18 cellular contexts compared by ENCODE assay signal in genomic region chr16:85481206-85481605, GRCh38.
DNase-seq lines count a peak whose midpoint lies in the region; ATAC-seq, FAIRE-seq and TF ChIP-seq lines count a peak whose summit lies in the region.
"Had no signal": no experiment of that assay in that cellular context is flagged by ENCODE, and none has a peak within 500 bp of the region (broad histone marks: within the 10 kb centered on the region; RNA-seq: fewer than 3 reads in every experiment).

No MANE protein-coding gene starts in this region.

- peaks cover 47 to 96% (median 93%) of the 10 kb centered on the region in 10 experiments for H3K4me1 ChIP-seq in BLaER1 treated with 17β-estradiol and CSF1 and Interleukin-3, amounts not matched to agents 10 nM and 100 nM
- H3K4me1 ChIP-seq in PC-9 (replicated peaks; ENCODE audit: insufficient read depth): peaks cover 22% of the 10 kb centered on the region
- H3K4me1 ChIP-seq in H1 (replicated peaks in 1 of 4; ENCODE audit: control insufficient read depth in 3 of 4, insufficient read depth in 4 of 4, low read length in 3 of 4): peaks cover 0 to 4% (median 0%) of the 10 kb centered on the region in 4 experiments; a peak in 3 of 7 replicates
- H3K4me1 ChIP-seq in gastrocnemius medialis: no peaks in the 10 kb centered on the region

- no peaks in the 10 kb centered on the region for H3K36me3 ChIP-seq in BLaER1 treated with 17β-estradiol and CSF1 and Interleukin-3, amounts not matched to agents 10 nM and 100 nM
- H3K36me3 ChIP-seq in PC-9 (ENCODE audit: low read depth) (no peaks in the 10 kb centered on the region), H1 (ENCODE audit: control insufficient read depth in 2 of 4, insufficient read depth in 4 of 4, low read length in 3 of 4) (no peaks in the 10 kb centered on the region), gastrocnemius medialis (no peaks in the 10 kb centered on the region)
- H3K36me3 ChIP-seq: SJSA1 had no signal

- no peaks in the 10 kb centered on the region for H3K79me2 ChIP-seq in PC-9 (ENCODE audit: low read depth)
- H3K79me2 ChIP-seq in H1 (ENCODE audit: control insufficient read depth in 1 of 2, insufficient read depth in 2 of 2, low read length in 2 of 2): no peaks in the 10 kb centered on the region

- H2BK12ac ChIP-seq in H1 (ENCODE audit: low read depth, low read length): no peak overlapping the region

- no peak for TF ChIP-seq EP300 in H1 (IDR thresholded peaks at IDR 0.05; ENCODE audit: borderline replicate concordance in 1 of 2, low read depth in 2 of 2, low read length in 2 of 2)

- H2BK120ac ChIP-seq in H1 (replicated peaks; ENCODE audit: low read depth, low read length): no peak overlapping the region

- H3K23ac ChIP-seq in H1 (ENCODE audit: insufficient read length): no peak overlapping the region

- intact Hi-C loops in PC-9 (cut with micrococcal nuclease; ENCODE audit: unreplicated experiment): no loop called here
- intact Hi-C loops in gastrocnemius medialis (cut with DNase I; ENCODE audit: low total_unique reads): no loop called here
- intact Hi-C loops in Right ventricle myocardium inferior (cut with DNase I): no loop called here

- H3K56ac ChIP-seq in H1 (replicated peaks; ENCODE audit: insufficient read length, low read depth, low read length): no peak overlapping the region

- H4K91ac ChIP-seq in H1 (replicated peaks; ENCODE audit: insufficient read length, low read length): no peak overlapping the region

- peak overlapping the region in 8 of 11 experiments; percentile 54 to 82 (median 72); a peak in 14 of 22 replicates for H3K9ac ChIP-seq in BLaER1 treated with 17β-estradiol and CSF1 and Interleukin-3, amounts not matched to agents 10 nM and 100 nM
- no peak overlapping the region for H3K9ac ChIP-seq in H1 (replicated peaks in 1 of 4; ENCODE audit: extremely low read depth in 1 of 4, low read depth in 3 of 4, low read length in 3 of 4)
- H3K9ac ChIP-seq: KMS-11 had no signal

- H2AFZ ChIP-seq in PC-9: no peak overlapping the region
- no peak overlapping the region for H2AFZ ChIP-seq in H1 (ENCODE audit: low read length)

- H3K79me1 ChIP-seq in H1 (ENCODE audit: low read depth, low read length): no peaks in the 10 kb centered on the region

- H3K23me2 ChIP-seq in H1 (ENCODE audit: low read depth, low read length): no peaks in the 10 kb centered on the region

- no peak overlapping the region for H4K8ac ChIP-seq in H1 (ENCODE audit: extremely low read depth, insufficient read depth, low read length)

- no TSS peak for BruUV-seq in PC-9 (replicated peaks; lab: Mats Ljungman, UMichigan)

- ATAC-seq in gastrocnemius medialis (no peak), Right ventricle myocardium inferior (no peak), HG03571 (IDR thresholded peaks at IDR 0.05; ENCODE audit: unreplicated experiment) (no peak)

- peak overlapping the region; percentile 32 for H3K4ac ChIP-seq in H1 (replicated peaks; ENCODE audit: insufficient read length, low read depth, low read length)

- H2BK5ac ChIP-seq in H1 (ENCODE audit: low read depth, low read length): no peak overlapping the region

- peak overlapping the region in 8 of 11 experiments; percentile 54 to 88 (median 76); a peak in 15 of 22 replicates for H3K27ac ChIP-seq in BLaER1 treated with 17β-estradiol and CSF1 and Interleukin-3, amounts not matched to agents 10 nM and 100 nM
- H3K27ac ChIP-seq in PC-9 (0 out of 2 replicates have a peak overlapping the region, but pooled peaks have one; percentile 6), H1 (ENCODE audit: low read depth, low read length) (no peak overlapping the region), gastrocnemius medialis (peak overlapping the region in 3 of 4 donors; percentile 5 to 68 (median 57))
- H3K27ac ChIP-seq: KMS-11, SJSA1 had no signal

- no peak for TF ChIP-seq RAD21 in H1 (IDR thresholded peaks at IDR 0.05 in 1 of 2, conservative IDR thresholded peaks at IDR 0.05 in 1 of 2; ENCODE audit: low read depth in 2 of 2, low read length in 2 of 2)

- H2AK5ac ChIP-seq in H1 (ENCODE audit: low read depth, low read length): 0 out of 2 replicates have a peak overlapping the region, but pooled peaks have one; percentile 39

- WGBS in H1 (ENCODE audit: extremely low coverage in 1 of 2, insufficient coverage in 1 of 2, insufficient read length in 1 of 2, insufficient replicate concordance in 2 of 2, low coverage in 1 of 2, low lambda C conversion rate in 2 of 2, missing lambda C conversion rate in 1 of 2), 2 experiments: 93% methylated on average over 1 of the region's 1 CpG; no CpG with 5 or more reads in 1 of the 2 experiments

- H3K14ac ChIP-seq in H1 (ENCODE audit: insufficient read length): no peak overlapping the region

- H3F3A ChIP-seq in PC-9 (ENCODE audit: insufficient read depth, low read depth): peaks cover 17% of the 10 kb centered on the region

- peak overlapping the region; percentile 75 to 98 (median 94) for H3K4me2 ChIP-seq in BLaER1 treated with 17β-estradiol and CSF1 and Interleukin-3, amounts not matched to agents 10 nM and 100 nM
- H3K4me2 ChIP-seq in PC-9 (peak overlapping the region; percentile 75), H1 (ENCODE audit: insufficient read depth in 1 of 2, low read depth in 2 of 2, low read length in 2 of 2) (no peak overlapping the region)
- H3K4me2 ChIP-seq: A549, KMS-11 had no signal

- POLR2A ChIA-PET in PC-9 (lab: Charles Lee; ENCODE audit: unreplicated experiment): interaction anchor here (0.7 kb wide), 1 partner anchor 13 kb away, joined by 3 read pairs; no protein-coding TSS in a partner anchor
- POLR2A ChIA-PET in H1 (lab: Charles Lee; ENCODE audit: partially characterized antibody): interaction anchor here (1.0 kb wide), 1 partner anchor 10 kb away, joined by 3 read pairs; no protein-coding TSS in a partner anchor

- DNase-seq in PC-9: no peak
- DNase-seq in H1 (ENCODE audit: low read depth in 1 of 2, low spot score in 2 of 2): no peak
- DNase-seq in gastrocnemius medialis: no peak
- no peak for DNase-seq in COLO668 (lab: John Stamatoyannopoulos, UW; ENCODE audit: unreplicated experiment)
- no peak for DNase-seq in Right ventricle myocardium inferior (ENCODE audit: missing footprints)
- no peak for DNase-seq in OCI-M2 (lab: John Stamatoyannopoulos, UW; ENCODE audit: unreplicated experiment)
- DNase-seq: DMS153, EL, HCEC 1CT, NCI-H1092, NCI-H510A treated with DMSO at 0.1 percent for 48 hours, RPMI8226 had no signal

- CTCF ChIA-PET in PC-9 (lab: Charles Lee) (no interaction called here), H1 (lab: Charles Lee; ENCODE audit: partially characterized antibody) (interaction anchor here (0.6 to 18.6 kb wide), 9 partner anchors 11 to 202 kb away, joined by 3 to 277 read pairs (median 6); no protein-coding TSS in a partner anchor)

- H2BK20ac ChIP-seq in H1 (ENCODE audit: low read length): no peak overlapping the region

- no peak for FAIRE-seq in H1 (lab: Jason Lieb, UNC)
- FAIRE-seq: A549, HepG2 had no signal

- H4K20me1 ChIP-seq in BLaER1 treated with 17β-estradiol and CSF1 and Interleukin-3, amounts not matched to agents 10 nM and 100 nM: peaks cover 0 to 17% (median 0%) of the 10 kb centered on the region in 11 experiments; a peak in 3 of 22 replicates
- no peaks in the 10 kb centered on the region for H4K20me1 ChIP-seq in PC-9 (ENCODE audit: insufficient read depth)
- peaks cover 0 to under 1% of the 10 kb centered on the region in 2 experiments for H4K20me1 ChIP-seq in H1 (replicated peaks in 1 of 2; ENCODE audit: control insufficient read depth in 1 of 2, insufficient read depth in 2 of 2, low read length in 2 of 2)

- TF ChIP-seq CTCF in PC-9 (conservative IDR thresholded peaks at IDR 0.05) (no peak), H1 (IDR thresholded peaks at IDR 0.05; ENCODE audit: control extremely low read depth in 1 of 3, insufficient read depth in 1 of 3, low read depth in 1 of 3, low read length in 3 of 3) (no peak), gastrocnemius medialis (IDR thresholded peaks at IDR 0.05 in 4 of 5, conservative IDR thresholded peaks at IDR 0.05 in 1 of 5) (no peak)

- no peak overlapping the region for H3K18ac ChIP-seq in H1 (ENCODE audit: extremely low read depth, low read length)

- no peaks in the 10 kb centered on the region for H3K9me3 ChIP-seq in BLaER1 treated with 17β-estradiol and CSF1 and Interleukin-3, amounts not matched to agents 10 nM and 100 nM (replicated peaks in 1 of 11)
- H3K9me3 ChIP-seq in PC-9 (ENCODE audit: insufficient read depth, low read depth): no peaks in the 10 kb centered on the region
- no peaks in the 10 kb centered on the region for H3K9me3 ChIP-seq in H1 (ENCODE audit: insufficient read depth in 2 of 2, low read depth in 1 of 2, low read length in 1 of 2)
- H3K9me3 ChIP-seq in gastrocnemius medialis: no peaks in the 10 kb centered on the region
- H3K9me3 ChIP-seq: A549, SJSA1 had no signal

- in situ Hi-C loops in gastrocnemius medialis (cut with MboI; ENCODE audit: low sequenced_read_pairs in 4 of 4): no loop called here

- TF ChIP-seq POLR2A in H1 (IDR thresholded peaks at IDR 0.05; ENCODE audit: control extremely low read depth in 1 of 2, low read depth in 2 of 2, low read length in 2 of 2) (no peak), gastrocnemius medialis (IDR thresholded peaks at IDR 0.05) (no peak)

- H3K27me3 ChIP-seq in BLaER1 treated with 17β-estradiol and CSF1 and Interleukin-3, amounts not matched to agents 10 nM and 100 nM: peaks cover 0 to 44% (median 0%) of the 10 kb centered on the region in 11 experiments; a peak in 4 of 22 replicates
- no peaks in the 10 kb centered on the region for H3K27me3 ChIP-seq in PC-9 (ENCODE audit: insufficient read depth, low read depth)
- H3K27me3 ChIP-seq in H1 (replicated peaks in 1 of 4; ENCODE audit: control insufficient read depth in 3 of 4, extremely low read depth in 1 of 4, insufficient read depth in 3 of 4, low read length in 3 of 4): no peaks in the 10 kb centered on the region
- no peaks in the 10 kb centered on the region for H3K27me3 ChIP-seq in gastrocnemius medialis
- H3K27me3 ChIP-seq: SJSA1 had no signal

- no peak overlapping the region for H2BK15ac ChIP-seq in H1 (ENCODE audit: low read length)

- H3K4me3 ChIP-seq in BLaER1 treated with 17β-estradiol and CSF1 and Interleukin-3, amounts not matched to agents 10 nM and 100 nM: peak overlapping the region in 3 of 10 experiments; percentile 24 to 49 (median 33); a peak in 3 of 20 replicates
- peak overlapping the region; percentile 31; the same call in 1 of the 2 replicates for H3K4me3 ChIP-seq in PC-9
- no peak overlapping the region for H3K4me3 ChIP-seq in H1 (ENCODE audit: extremely low read depth in 1 of 4, insufficient read depth in 2 of 4, low read depth in 3 of 4, low read length in 4 of 4)
- no peak overlapping the region for H3K4me3 ChIP-seq in gastrocnemius medialis
- H3K4me3 ChIP-seq: A549, SJSA1 had no signal

- H4K5ac ChIP-seq in H1 (ENCODE audit: insufficient read length, low read depth, low read length): no peak overlapping the region

- H3K9me2 ChIP-seq in PC-9 (ENCODE audit: insufficient read depth): no peaks in the 10 kb centered on the region

TF ChIP-seq in H1, 55 proteins besides CTCF, POLR2A, EP300 and RAD21 (continues in another document):
- TF ChIP-seq SIX5 (IDR thresholded peaks at IDR 0.05; ENCODE audit: low read depth, low read length) (no peak), SIN3A (conservative IDR thresholded peaks at IDR 0.05 in 1 of 2, IDR thresholded peaks at IDR 0.05 in 1 of 2; ENCODE audit: low read depth in 1 of 2, low read length in 2 of 2) (no peak), JUND (IDR thresholded peaks at IDR 0.05; ENCODE audit: low read length) (no peak), BCL11A (IDR thresholded peaks at IDR 0.05; ENCODE audit: low read depth in 2 of 2, low read length in 2 of 2) (no peak)

Comparison
In these comparisons a context has a peak if more than half of its experiments do, and no peak if none do; other contexts are left out.
1. H3K4me2 ChIP-seq: peak in BLaER1 treated with 17β-estradiol and CSF1 and Interleukin-3, amounts not matched to agents 10 nM and 100 nM (11 of 11) and PC-9 (single experiment); none in H1 (0 of 2).
2. H3K9ac ChIP-seq: peak in BLaER1 treated with 17β-estradiol and CSF1 and Interleukin-3, amounts not matched to agents 10 nM and 100 nM (8 of 11); none in H1 (0 of 4).